ENCODE assay signal across 34 cellular contexts in genomic region chr2:116733699-116734098, GRCh38.
A peak's percentile ranks its signal among the peaks of the same experiment; 100 is the strongest.
DNase-seq lines count a peak whose midpoint lies in the region; ATAC-seq, FAIRE-seq and TF ChIP-seq lines count a peak whose summit lies in the region.
"Had no signal": no experiment of that assay in that cellular context is flagged by ENCODE, and none has a peak within 500 bp of the region (broad histone marks: within the 10 kb centered on the region; RNA-seq: fewer than 3 reads in every experiment).

No MANE protein-coding gene starts in this region.

- no peak overlapping the region for H3K27ac Mint-ChIP-seq in activated T-helper 2 cell treated with anti-CD3 and anti-CD28 coated beads, Interferon-gamma antibody, Interleukin-2, Interleukin-4, amounts not matched to agents 10 μg/mL and 5 μg/mL and 100 μg/mL, durations not matched to agents 14 hours and 24 hours and 36 hours
- H3K27ac Mint-ChIP-seq: activated CD8-positive, alpha-beta memory T cell treated with anti-CD3 and anti-CD28 coated beads, Interleukin-2, amount 10 ng/mL, durations not matched to agents 7 days and 5 days; CD8-positive, alpha-beta T cell; effector memory CD8-positive, alpha-beta T cell; T-helper 17 cell had no signal

- no peaks in the 10 kb centered on the region for H3K36me3 Mint-ChIP-seq in activated T-helper 2 cell treated with anti-CD3 and anti-CD28 coated beads, Interferon-gamma antibody, Interleukin-2, Interleukin-4, amounts not matched to agents 10 μg/mL and 5 μg/mL and 100 μg/mL, durations not matched to agents 14 hours and 24 hours and 36 hours (ENCODE audit: low read depth)
- H3K36me3 Mint-ChIP-seq: activated CD8-positive, alpha-beta memory T cell treated with anti-CD3 and anti-CD28 coated beads, Interleukin-2, amount 10 ng/mL, durations not matched to agents 7 days and 5 days; CD8-positive, alpha-beta T cell had no signal

- in situ Hi-C loops in astrocyte of the spinal cord (cut with HindIII; ENCODE audit: low sequenced_read_pairs) = no loop called here

- no peak overlapping the region for H3K27ac ChIP-seq in pancreas
- H3K27ac ChIP-seq: KMS-11, left lung, PC-9, stomach, tibial artery had no signal

- H3K9me3 Mint-ChIP-seq in activated T-helper 2 cell treated with anti-CD3 and anti-CD28 coated beads, Interferon-gamma antibody, Interleukin-2, Interleukin-4, amounts not matched to agents 10 μg/mL and 5 μg/mL and 100 μg/mL, durations not matched to agents 14 hours and 24 hours and 36 hours = peaks cover 21% of the 10 kb centered on the region

- no peaks in the 10 kb centered on the region for H3K4me1 Mint-ChIP-seq in activated T-helper 2 cell treated with anti-CD3 and anti-CD28 coated beads, Interferon-gamma antibody, Interleukin-2, Interleukin-4, amounts not matched to agents 10 μg/mL and 5 μg/mL and 100 μg/mL, durations not matched to agents 14 hours and 24 hours and 36 hours (ENCODE audit: low read depth)
- H3K4me1 Mint-ChIP-seq: activated CD8-positive, alpha-beta memory T cell treated with anti-CD3 and anti-CD28 coated beads, Interleukin-2, amount 10 ng/mL, durations not matched to agents 7 days and 5 days; central memory CD8-positive, alpha-beta T cell; T-helper 17 cell had no signal

- peak; percentile 66 for DNase-seq in DMS153 treated with DMSO at 0.1 percent for 48 hours (lab: John Stamatoyannopoulos, UW; ENCODE audit: unreplicated experiment)
- peak; percentile 31 for DNase-seq in MG63
- DNase-seq in NCI-H748 (lab: John Stamatoyannopoulos, UW; ENCODE audit: unreplicated experiment) = peak; percentile 92
- DNase-seq in astrocyte of the spinal cord (ENCODE audit: low read depth, low spot score) = peak; percentile 20
- DNase-seq in pancreas = no peak
- no peak for DNase-seq in foreskin melanocyte
- DNase-seq in activated T-helper 2 cell treated with anti-CD3 and anti-CD28 coated beads, Interferon-gamma antibody, Interleukin-2, Interleukin-4, amounts not matched to agents 10 μg/mL and 5 μg/mL and 100 μg/mL, durations not matched to agents 14 hours and 24 hours and 36 hours (ENCODE audit: low spot score) = no peak
- DNase-seq: activated CD4-positive, alpha-beta T cell treated with anti-CD3 and anti-CD28 coated beads, Interleukin-2, amount 50 U/mL, for 4 hours; activated CD4-positive, CD25-positive, alpha-beta regulatory T cell; activated CD8-positive, alpha-beta memory T cell treated with anti-CD3 and anti-CD28 coated beads, Interleukin-2, amount 10 ng/mL, durations not matched to agents 7 days and 5 days; activated T-cell treated with anti-CD3 and anti-CD28 coated beads, Interleukin-2, amount 50 U/mL, for 48 hours; BE2C; CD8-positive, alpha-beta T cell; DMS79; effector memory CD8-positive, alpha-beta T cell; erythroblast; GDM1; left lung; mesendoderm; NCI-H187 treated with DMSO at 0.1 percent for 48 hours; NCI-H446; NK-92 treated with Interleukin-12 subunit alpha and Interleukin-12 subunit beta, amount 100 ng/mL, for 24 hours; PC-9; posterior cingulate gyrus; right cardiac atrium; stimulated activated CD4-positive, alpha-beta T cell treated with anti-CD3 and anti-CD28 coated beads, Interleukin-2, amount 100 ng/mL, for 48 hours; stomach; T-helper 17 cell; tibial artery had no signal

- H3K4me3 ChIP-seq in MG63 = no peak overlapping the region
- H3K4me3 ChIP-seq in astrocyte of the spinal cord (ENCODE audit: low read depth, low read length) = no peak overlapping the region
- H3K4me3 ChIP-seq in pancreas = no peak overlapping the region
- H3K4me3 ChIP-seq: left lung, PC-9, stomach, tibial artery had no signal

- no peaks in the 10 kb centered on the region for H3K27me3 Mint-ChIP-seq in activated T-helper 2 cell treated with anti-CD3 and anti-CD28 coated beads, Interferon-gamma antibody, Interleukin-2, Interleukin-4, amounts not matched to agents 10 μg/mL and 5 μg/mL and 100 μg/mL, durations not matched to agents 14 hours and 24 hours and 36 hours (ENCODE audit: low read depth)
- H3K27me3 Mint-ChIP-seq: activated CD8-positive, alpha-beta memory T cell treated with anti-CD3 and anti-CD28 coated beads, Interleukin-2, amount 10 ng/mL, durations not matched to agents 7 days and 5 days; central memory CD8-positive, alpha-beta T cell; effector memory CD8-positive, alpha-beta T cell; T-helper 17 cell had no signal

- no peaks in the 10 kb centered on the region for H3K9me3 ChIP-seq in MG63
- no peaks in the 10 kb centered on the region for H3K9me3 ChIP-seq in pancreas
- H3K9me3 ChIP-seq: BE2C, left lung, stomach, tibial artery had no signal

- ATAC-seq in pancreas = no peak
- ATAC-seq: activated CD8-positive, alpha-beta memory T cell treated with anti-CD3 and anti-CD28 coated beads, Interleukin-2, amount 10 ng/mL, durations not matched to agents 7 days and 5 days; CD8-positive, alpha-beta T cell; effector memory CD8-positive, alpha-beta T cell; HCT116; left lung; right cardiac atrium; Right ventricle myocardium inferior; T-helper 17 cell had no signal

- H3K27me3 ChIP-seq in MG63 (no peaks in the 10 kb centered on the region), pancreas (peaks cover 0 to 3% (median 0%) of the 10 kb centered on the region in 4 donors)
- H3K27me3 ChIP-seq: BE2C, left lung, stomach, tibial artery had no signal

- intact Hi-C loops in pancreas (cut with DNase I) = no loop called here
- intact Hi-C loops in activated T-helper 2 cell treated with anti-CD3 and anti-CD28 coated beads, Interferon-gamma antibody, Interleukin-2, Interleukin-4, amounts not matched to agents 10 μg/mL and 5 μg/mL and 100 μg/mL, durations not matched to agents 14 hours and 24 hours and 36 hours (cut with micrococcal nuclease) = no loop called here

- FAIRE-seq in pancreas (lab: Jason Lieb, UNC) = no peak
- FAIRE-seq: islet of Langerhans had no signal

- no peak for TF ChIP-seq CTCF in astrocyte of the spinal cord (IDR thresholded peaks at IDR 0.05; ENCODE audit: low read depth, low read length)
- no peak for TF ChIP-seq CTCF in pancreas (IDR thresholded peaks at IDR 0.05)

- WGBS in pancreas, 2 donors = 72 to 84% methylated on average over 3 of the region's 3 CpGs

- H3K36me3 ChIP-seq in MG63 (no peaks in the 10 kb centered on the region), pancreas (no peaks in the 10 kb centered on the region)
- H3K36me3 ChIP-seq: BE2C, left lung, stomach, tibial artery had no signal

- no peaks in the 10 kb centered on the region for H3K4me1 ChIP-seq in pancreas
- H3K4me1 ChIP-seq: BE2C, left lung, stomach, tibial artery had no signal

- H3K4me3 Mint-ChIP-seq in activated T-helper 2 cell treated with anti-CD3 and anti-CD28 coated beads, Interferon-gamma antibody, Interleukin-2, Interleukin-4, amounts not matched to agents 10 μg/mL and 5 μg/mL and 100 μg/mL, durations not matched to agents 14 hours and 24 hours and 36 hours (ENCODE audit: low read depth) = no peak overlapping the region
- H3K4me3 Mint-ChIP-seq: activated CD8-positive, alpha-beta memory T cell treated with anti-CD3 and anti-CD28 coated beads, Interleukin-2, amount 10 ng/mL, durations not matched to agents 7 days and 5 days; CD8-positive, alpha-beta T cell; central memory CD8-positive, alpha-beta T cell; effector memory CD8-positive, alpha-beta T cell; T-helper 17 cell had no signal

Comparison
In these comparisons a context has a peak if more than half of its experiments do, and no peak if none do; other contexts are left out.
1. DNase-seq: peak in DMS153 treated with DMSO at 0.1 percent for 48 hours (single experiment), MG63 (single experiment), NCI-H748 (single experiment) and astrocyte of the spinal cord (single experiment); none in pancreas (0 of 6), foreskin melanocyte (single experiment) and activated T-helper 2 cell treated with anti-CD3 and anti-CD28 coated beads, Interferon-gamma antibody, Interleukin-2, Interleukin-4, amounts not matched to agents 10 μg/mL and 5 μg/mL and 100 μg/mL, durations not matched to agents 14 hours and 24 hours and 36 hours (single experiment).